ENCODE assay signal across 1 cellular context in the genomic region with DNA sequence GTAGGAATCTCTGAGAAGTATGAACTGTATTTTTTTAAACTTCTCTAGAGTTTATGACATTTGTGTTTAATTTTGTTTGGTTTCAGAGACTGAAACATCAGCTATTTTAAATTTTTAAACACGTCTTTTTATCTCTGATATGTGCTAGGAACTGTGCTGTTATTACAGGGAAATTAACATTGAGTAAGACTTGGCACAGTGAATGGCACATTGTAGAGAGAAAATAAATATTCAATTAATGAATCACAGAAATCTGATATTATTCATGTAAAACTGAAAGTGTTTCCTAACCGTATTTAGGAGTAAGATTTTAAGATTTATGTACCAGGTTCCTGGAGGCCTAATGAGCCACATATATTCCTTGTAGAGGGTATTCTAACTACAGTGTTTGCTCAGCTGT.
TF ChIP-seq lines count a peak whose summit lies in the region.

No MANE protein-coding gene starts in this region.

TF ChIP-seq in GM12878, 131 proteins besides CTCF, POLR2A, EP300 and RAD21 (continued from another document):
- TF ChIP-seq ZNF24 (IDR thresholded peaks at IDR 0.05) (no peak), RB1 (IDR thresholded peaks at IDR 0.05; ENCODE audit: borderline replicate concordance) (no peak), GABPA (IDR thresholded peaks at IDR 0.05; ENCODE audit: low read depth) (no peak), SIX5 (IDR thresholded peaks at IDR 0.05; ENCODE audit: low read depth, low read length, severe bottlenecking) (no peak), TAF1 (IDR thresholded peaks at IDR 0.05; ENCODE audit: borderline replicate concordance, low read depth, low read length) (no peak), NFIC (IDR thresholded peaks at IDR 0.05; ENCODE audit: low read depth, low read length) (no peak), CREM (IDR thresholded peaks at IDR 0.05; ENCODE audit: low read depth) (no peak), BHLHE40 (IDR thresholded peaks at IDR 0.05; ENCODE audit: borderline replicate concordance in 1 of 2, low read depth in 2 of 2, low read length in 1 of 2) (no peak)
- TF ChIP-seq, protein P1, sequence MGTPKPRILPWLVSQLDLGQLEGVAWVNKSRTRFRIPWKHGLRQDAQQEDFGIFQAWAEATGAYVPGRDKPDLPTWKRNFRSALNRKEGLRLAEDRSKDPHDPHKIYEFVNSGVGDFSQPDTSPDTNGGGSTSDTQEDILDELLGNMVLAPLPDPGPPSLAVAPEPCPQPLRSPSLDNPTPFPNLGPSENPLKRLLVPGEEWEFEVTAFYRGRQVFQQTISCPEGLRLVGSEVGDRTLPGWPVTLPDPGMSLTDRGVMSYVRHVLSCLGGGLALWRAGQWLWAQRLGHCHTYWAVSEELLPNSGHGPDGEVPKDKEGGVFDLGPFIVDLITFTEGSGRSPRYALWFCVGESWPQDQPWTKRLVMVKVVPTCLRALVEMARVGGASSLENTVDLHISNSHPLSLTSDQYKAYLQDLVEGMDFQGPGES (IDR thresholded peaks at IDR 0.05): no peak
